Comparison of ENCODE assay signal across 1 cellular context in the genomic region with DNA sequence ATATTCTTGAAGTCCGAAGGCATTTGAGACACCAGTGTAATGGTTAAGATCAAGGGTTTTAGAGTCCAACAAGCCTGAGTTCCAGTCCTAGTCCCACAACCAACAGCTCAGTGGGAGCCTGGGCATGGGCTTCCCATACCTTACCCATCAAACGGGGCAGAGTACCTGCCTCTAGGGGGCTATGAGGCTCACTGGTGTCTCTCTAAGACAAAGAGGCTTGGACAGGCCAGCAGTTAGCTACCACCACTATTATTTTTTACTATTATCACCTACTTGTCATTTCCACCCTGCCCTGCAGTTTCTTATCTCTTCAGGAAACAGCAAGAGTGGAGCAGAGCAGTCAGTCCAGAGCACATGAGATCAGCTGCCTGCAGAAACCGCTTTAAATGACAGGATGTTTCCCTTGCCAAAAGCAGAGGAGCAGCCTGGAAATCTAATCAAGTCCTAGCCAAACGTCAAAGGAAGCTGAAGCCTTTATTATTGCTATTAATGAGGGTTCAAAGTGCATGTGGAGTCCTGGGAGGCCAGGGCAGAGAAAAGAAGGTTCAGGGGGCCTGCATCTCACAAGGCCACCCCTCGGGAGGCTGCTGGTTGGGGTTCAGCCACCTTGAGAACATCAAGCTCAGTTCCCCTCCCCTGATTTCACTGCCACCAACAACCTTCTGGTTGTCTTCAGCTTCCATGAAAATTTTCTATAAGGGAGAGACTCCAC.
TF ChIP-seq lines count a peak whose summit lies in the region.

No MANE protein-coding gene starts in this region.

TF ChIP-seq in GM23338, 12 proteins besides CTCF, POLR2A, EP300 and RAD21 (continued from another document):
- TF ChIP-seq, protein P1, sequence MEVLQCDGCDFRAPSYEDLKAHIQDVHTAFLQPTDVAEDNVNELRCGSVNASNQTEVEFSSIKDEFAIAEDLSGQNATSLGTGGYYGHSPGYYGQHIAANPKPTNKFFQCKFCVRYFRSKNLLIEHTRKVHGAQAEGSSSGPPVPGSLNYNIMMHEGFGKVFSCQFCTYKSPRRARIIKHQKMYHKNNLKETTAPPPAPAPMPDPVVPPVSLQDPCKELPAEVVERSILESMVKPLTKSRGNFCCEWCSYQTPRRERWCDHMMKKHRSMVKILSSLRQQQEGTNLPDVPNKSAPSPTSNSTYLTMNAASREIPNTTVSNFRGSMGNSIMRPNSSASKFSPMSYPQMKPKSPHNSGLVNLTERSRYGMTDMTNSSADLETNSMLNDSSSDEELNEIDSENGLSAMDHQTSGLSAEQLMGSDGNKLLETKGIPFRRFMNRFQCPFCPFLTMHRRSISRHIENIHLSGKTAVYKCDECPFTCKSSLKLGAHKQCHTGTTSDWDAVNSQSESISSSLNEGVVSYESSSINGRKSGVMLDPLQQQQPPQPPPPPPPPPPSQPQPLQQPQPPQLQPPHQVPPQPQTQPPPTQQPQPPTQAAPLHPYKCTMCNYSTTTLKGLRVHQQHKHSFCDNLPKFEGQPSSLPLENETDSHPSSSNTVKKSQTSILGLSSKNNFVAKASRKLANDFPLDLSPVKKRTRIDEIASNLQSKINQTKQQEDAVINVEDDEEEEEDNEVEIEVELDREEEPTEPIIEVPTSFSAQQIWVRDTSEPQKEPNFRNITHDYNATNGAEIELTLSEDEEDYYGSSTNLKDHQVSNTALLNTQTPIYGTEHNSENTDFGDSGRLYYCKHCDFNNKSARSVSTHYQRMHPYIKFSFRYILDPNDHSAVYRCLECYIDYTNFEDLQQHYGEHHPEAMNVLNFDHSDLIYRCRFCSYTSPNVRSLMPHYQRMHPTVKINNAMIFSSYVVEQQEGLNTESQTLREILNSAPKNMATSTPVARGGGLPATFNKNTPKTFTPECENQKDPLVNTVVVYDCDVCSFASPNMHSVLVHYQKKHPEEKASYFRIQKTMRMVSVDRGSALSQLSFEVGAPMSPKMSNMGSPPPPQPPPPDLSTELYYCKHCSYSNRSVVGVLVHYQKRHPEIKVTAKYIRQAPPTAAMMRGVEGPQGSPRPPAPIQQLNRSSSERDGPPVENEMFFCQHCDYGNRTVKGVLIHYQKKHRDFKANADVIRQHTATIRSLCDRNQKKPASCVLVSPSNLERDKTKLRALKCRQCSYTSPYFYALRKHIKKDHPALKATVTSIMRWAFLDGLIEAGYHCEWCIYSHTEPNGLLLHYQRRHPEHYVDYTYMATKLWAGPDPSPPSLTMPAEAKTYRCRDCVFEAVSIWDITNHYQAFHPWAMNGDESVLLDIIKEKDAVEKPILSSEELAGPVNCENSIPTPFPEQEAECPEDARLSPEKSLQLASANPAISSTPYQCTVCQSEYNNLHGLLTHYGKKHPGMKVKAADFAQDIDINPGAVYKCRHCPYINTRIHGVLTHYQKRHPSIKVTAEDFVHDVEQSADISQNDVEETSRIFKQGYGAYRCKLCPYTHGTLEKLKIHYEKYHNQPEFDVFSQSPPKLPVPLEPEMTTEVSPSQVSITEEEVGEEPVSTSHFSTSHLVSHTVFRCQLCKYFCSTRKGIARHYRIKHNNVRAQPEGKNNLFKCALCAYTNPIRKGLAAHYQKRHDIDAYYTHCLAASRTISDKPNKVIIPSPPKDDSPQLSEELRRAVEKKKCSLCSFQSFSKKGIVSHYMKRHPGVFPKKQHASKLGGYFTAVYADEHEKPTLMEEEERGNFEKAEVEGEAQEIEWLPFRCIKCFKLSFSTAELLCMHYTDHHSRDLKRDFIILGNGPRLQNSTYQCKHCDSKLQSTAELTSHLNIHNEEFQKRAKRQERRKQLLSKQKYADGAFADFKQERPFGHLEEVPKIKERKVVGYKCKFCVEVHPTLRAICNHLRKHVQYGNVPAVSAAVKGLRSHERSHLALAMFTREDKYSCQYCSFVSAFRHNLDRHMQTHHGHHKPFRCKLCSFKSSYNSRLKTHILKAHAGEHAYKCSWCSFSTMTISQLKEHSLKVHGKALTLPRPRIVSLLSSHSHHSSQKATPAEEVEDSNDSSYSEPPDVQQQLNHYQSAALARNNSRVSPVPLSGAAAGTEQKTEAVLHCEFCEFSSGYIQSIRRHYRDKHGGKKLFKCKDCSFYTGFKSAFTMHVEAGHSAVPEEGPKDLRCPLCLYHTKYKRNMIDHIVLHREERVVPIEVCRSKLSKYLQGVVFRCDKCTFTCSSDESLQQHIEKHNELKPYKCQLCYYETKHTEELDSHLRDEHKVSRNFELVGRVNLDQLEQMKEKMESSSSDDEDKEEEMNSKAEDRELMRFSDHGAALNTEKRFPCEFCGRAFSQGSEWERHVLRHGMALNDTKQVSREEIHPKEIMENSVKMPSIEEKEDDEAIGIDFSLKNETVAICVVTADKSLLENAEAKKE (CRISPR knock-in tag; IDR thresholded peaks at IDR 0.05) = no peak
- TF ChIP-seq ZNF331 (CRISPR knock-in tag; IDR thresholded peaks at IDR 0.05; ENCODE audit: low read depth) (no peak), EZH2 (IDR thresholded peaks at IDR 0.05; ENCODE audit: low read depth, unreplicated experiment) (no peak), EZH2phosphoT487 (IDR thresholded peaks at IDR 0.05; ENCODE audit: unreplicated experiment) (no peak), ZNF114 (CRISPR knock-in tag; IDR thresholded peaks at IDR 0.05) (no peak), CREB1 (CRISPR knock-in tag; IDR thresholded peaks at IDR 0.05; ENCODE audit: low read depth) (no peak), JUNB (IDR thresholded peaks at IDR 0.05; ENCODE audit: unreplicated experiment) (no peak)
- TF ChIP-seq, protein P2, sequence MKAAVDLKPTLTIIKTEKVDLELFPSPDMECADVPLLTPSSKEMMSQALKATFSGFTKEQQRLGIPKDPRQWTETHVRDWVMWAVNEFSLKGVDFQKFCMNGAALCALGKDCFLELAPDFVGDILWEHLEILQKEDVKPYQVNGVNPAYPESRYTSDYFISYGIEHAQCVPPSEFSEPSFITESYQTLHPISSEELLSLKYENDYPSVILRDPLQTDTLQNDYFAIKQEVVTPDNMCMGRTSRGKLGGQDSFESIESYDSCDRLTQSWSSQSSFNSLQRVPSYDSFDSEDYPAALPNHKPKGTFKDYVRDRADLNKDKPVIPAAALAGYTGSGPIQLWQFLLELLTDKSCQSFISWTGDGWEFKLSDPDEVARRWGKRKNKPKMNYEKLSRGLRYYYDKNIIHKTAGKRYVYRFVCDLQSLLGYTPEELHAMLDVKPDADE (IDR thresholded peaks at IDR 0.05) = no peak
TF ChIP-seq in GM23338: peak in this region for 0.
